Comparison of ENCODE assay signal across 15 cellular contexts in the genomic region with DNA sequence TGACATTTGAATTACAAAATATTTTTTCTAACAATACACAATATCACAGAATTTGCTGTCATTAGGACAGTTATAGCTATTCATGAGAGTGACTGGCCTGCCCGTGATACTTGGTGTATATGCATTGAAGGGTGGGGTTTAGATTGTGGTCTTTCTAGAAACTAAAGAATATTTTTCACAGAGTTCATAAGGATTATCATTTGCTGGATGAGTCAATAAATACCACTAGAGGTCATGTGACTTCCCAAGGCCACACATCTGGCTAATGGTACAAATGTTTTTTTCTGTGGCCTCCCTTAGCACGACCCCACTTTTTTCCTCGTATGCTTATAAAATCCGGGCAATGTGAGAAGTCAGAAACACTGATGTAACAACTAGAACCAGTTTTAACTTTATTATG. TPM values are rescaled to one million over a fixed set of nuclear protein-coding genes. Genes with fewer than 3 reads are reported as not detected.
DNase-seq lines count a peak whose midpoint lies in the region; ATAC-seq and TF ChIP-seq lines count a peak whose summit lies in the region.
"Had no signal": no experiment of that assay in that cellular context is flagged by ENCODE, and none has a peak within 500 bp of the region (broad histone marks: within the 10 kb centered on the region; RNA-seq: fewer than 3 reads in every experiment).

No MANE protein-coding gene starts in this region.

- H3K79me2 ChIP-seq in SK-N-SH (ENCODE audit: insufficient read depth), result peaks cover 59% of the 10 kb centered on the region

- no peak for ATAC-seq in SK-N-SH treated with all-trans-retinoic acid at 6 μM for 48 hours
- ATAC-seq in central memory CD8-positive, alpha-beta T cell (replicated peaks; ENCODE audit: extremely low read depth, poor library complexity, severe bottlenecking), result no peak
- ATAC-seq in HG03571 (IDR thresholded peaks at IDR 0.05; ENCODE audit: unreplicated experiment), result no peak
- ATAC-seq: HCT116, left cardiac atrium, mucosa of descending colon had no signal

- POLR2A ChIA-PET in SK-N-SH (lab: Yijun Ruan, JAX), result no interaction called here

- no peaks in the 10 kb centered on the region for H3K9me3 Mint-ChIP-seq in central memory CD8-positive, alpha-beta T cell

- H3K4me3 Mint-ChIP-seq in central memory CD8-positive, alpha-beta T cell, result peak overlapping the region; percentile 49

- no peaks in the 10 kb centered on the region for H3K9me2 ChIP-seq in SK-N-SH

- no peak overlapping the region for H2AFZ ChIP-seq in SK-N-SH (ENCODE audit: low read depth)

- H3K27ac Mint-ChIP-seq in central memory CD8-positive, alpha-beta T cell (ENCODE audit: low read depth), result peak overlapping the region; percentile 65

- peaks cover 77% of the 10 kb centered on the region for H3K4me1 Mint-ChIP-seq in central memory CD8-positive, alpha-beta T cell

- no peak for TF ChIP-seq RAD21 in SK-N-SH (IDR thresholded peaks at IDR 0.05; ENCODE audit: low read length)

- H3K27ac ChIP-seq in SK-N-SH (ENCODE audit: low read depth in 2 of 2, low read length in 1 of 2), result no peak overlapping the region
- H3K27ac ChIP-seq in ovary, result peak overlapping the region; percentile 65 to 73
- peak overlapping the region in 2 of 4 donors; percentile 7 to 11 for H3K27ac ChIP-seq in esophagus muscularis mucosa (replicated peaks in 1 of 4)
- H3K27ac ChIP-seq: 22Rv1 had no signal

- H3K9ac ChIP-seq in SK-N-SH, result no peak overlapping the region

- CTCF ChIA-PET in SK-N-SH (lab: Yijun Ruan, JAX), result no interaction called here

- TF ChIP-seq POLR2A in ovary (IDR thresholded peaks at IDR 0.05) (no peak), esophagus muscularis mucosa (IDR thresholded peaks at IDR 0.05; ENCODE audit: low read depth) (no peak)

- DNase-seq in SK-N-SH (no peak), OCI-M1 (lab: John Stamatoyannopoulos, UW) (peak; percentile 12), ovary (peak in 1 of 5 donors; percentile 38), esophagus muscularis mucosa (ENCODE audit: extremely low spot score) (no peak), T1000 (lab: John Stamatoyannopoulos, UW) (no peak)
- DNase-seq in central memory CD8-positive, alpha-beta T cell (ENCODE audit: low spot score in 2 of 2), result no peak
- DNase-seq: GDM1, left cardiac atrium, mucosa of descending colon, NCI-H1048, SHP77 treated with DMSO at 0.1 percent for 48 hours had no signal

- H3K9me3 ChIP-seq in SK-N-SH, result no peaks in the 10 kb centered on the region
- no peaks in the 10 kb centered on the region for H3K9me3 ChIP-seq in ovary
- H3K9me3 ChIP-seq in esophagus muscularis mucosa, result no peaks in the 10 kb centered on the region
- H3K9me3 ChIP-seq: mucosa of descending colon had no signal

- H3K27me3 ChIP-seq in SK-N-SH (ENCODE audit: insufficient read depth) (no peaks in the 10 kb centered on the region), ovary (no peaks in the 10 kb centered on the region), esophagus muscularis mucosa (no peaks in the 10 kb centered on the region)

- H3K36me3 Mint-ChIP-seq in central memory CD8-positive, alpha-beta T cell (ENCODE audit: insufficient read depth), result peaks cover 29% of the 10 kb centered on the region

- TF ChIP-seq EP300 in SK-N-SH (IDR thresholded peaks at IDR 0.05; ENCODE audit: borderline replicate concordance in 1 of 2, low read depth in 1 of 2, low read length in 1 of 2) (no peak), ovary (IDR thresholded peaks at IDR 0.05) (no peak), esophagus muscularis mucosa (IDR thresholded peaks at IDR 0.05) (no peak)

- intact Hi-C loops in ovary (cut with DNase I) (no loop called here), esophagus muscularis mucosa (cut with DNase I) (no loop called here)

- H3K4me1 ChIP-seq in SK-N-SH (ENCODE audit: control insufficient read depth in 1 of 2, insufficient read depth in 2 of 2, low read depth in 1 of 2, low read length in 1 of 2) (peaks cover 3 to 5% of the 10 kb centered on the region in 2 experiments; a peak in 1 of 4 replicates), ovary (ENCODE audit: insufficient read depth) (peaks cover 25% of the 10 kb centered on the region), esophagus muscularis mucosa (peaks cover 26 to 40% (median 33%) of the 10 kb centered on the region in 4 donors)

- no peaks in the 10 kb centered on the region for H4K20me1 ChIP-seq in SK-N-SH (ENCODE audit: insufficient read depth)

- WGBS in SK-N-SH (ENCODE audit: low lambda C conversion rate), result 96% methylated on average over 4 of the region's 4 CpGs
- 10 to 26% (median 16%) methylated on average over 4 of the region's 4 CpGs for whole genome bisulfite sequencing in ovary, 3 donors
- WGBS in esophagus muscularis mucosa, result 82% methylated on average over 4 of the region's 4 CpGs

- H3K27me3 Mint-ChIP-seq in central memory CD8-positive, alpha-beta T cell, result no peaks in the 10 kb centered on the region

- H3K4me3 ChIP-seq in SK-N-SH (ENCODE audit: low read depth in 2 of 2, low read length in 1 of 2), result no peak overlapping the region
- H3K4me3 ChIP-seq in ovary, result no peak overlapping the region
- H3K4me3 ChIP-seq in esophagus muscularis mucosa, result no peak overlapping the region
- H3K4me3 ChIP-seq: mucosa of descending colon had no signal

- no peaks in the 10 kb centered on the region for H3F3A ChIP-seq in SK-N-SH (replicated peaks; ENCODE audit: insufficient read depth)

- TF ChIP-seq CTCF in SK-N-SH (IDR thresholded peaks at IDR 0.05) (no peak), ovary (IDR thresholded peaks at IDR 0.05) (no peak), esophagus muscularis mucosa (IDR thresholded peaks at IDR 0.05) (no peak)

- no peak overlapping the region for H3K4me2 ChIP-seq in SK-N-SH

- H3K36me3 ChIP-seq in SK-N-SH (replicated peaks in 1 of 2; ENCODE audit: control insufficient read depth in 1 of 2, insufficient read depth in 2 of 2, low read length in 1 of 2) (peaks cover 3 to 17% of the 10 kb centered on the region in 2 experiments), ovary (no peaks in the 10 kb centered on the region), esophagus muscularis mucosa (peaks cover 11 to 38% (median 20%) of the 10 kb centered on the region in 4 donors)

TF ChIP-seq in SK-N-SH, 30 proteins besides CTCF, POLR2A, EP300 and RAD21:
- no peak for TF ChIP-seq JUND (IDR thresholded peaks at IDR 0.05)
- TF ChIP-seq, protein P1, sequence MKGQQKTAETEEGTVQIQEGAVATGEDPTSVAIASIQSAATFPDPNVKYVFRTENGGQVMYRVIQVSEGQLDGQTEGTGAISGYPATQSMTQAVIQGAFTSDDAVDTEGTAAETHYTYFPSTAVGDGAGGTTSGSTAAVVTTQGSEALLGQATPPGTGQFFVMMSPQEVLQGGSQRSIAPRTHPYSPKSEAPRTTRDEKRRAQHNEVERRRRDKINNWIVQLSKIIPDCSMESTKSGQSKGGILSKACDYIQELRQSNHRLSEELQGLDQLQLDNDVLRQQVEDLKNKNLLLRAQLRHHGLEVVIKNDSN (IDR thresholded peaks at IDR 0.05; ENCODE audit: borderline replicate concordance, low read depth), result peak; percentile 49
- no peak for TF ChIP-seq TAF1 (IDR thresholded peaks at IDR 0.05; ENCODE audit: borderline replicate concordance, low read depth, low read length)

TF ChIP-seq in SK-N-SH treated with all-trans-retinoic acid at 6 μM for 48 hours, 23 proteins besides CTCF, POLR2A, EP300 and RAD21 (continues in another document):
- TF ChIP-seq ESRRG (CRISPR knock-in tag; IDR thresholded peaks at IDR 0.05), result no peak
- no peak for TF ChIP-seq ISL1 (CRISPR knock-in tag; IDR thresholded peaks at IDR 0.05)
- TF ChIP-seq ZFP3 (CRISPR knock-in tag; IDR thresholded peaks at IDR 0.05), result no peak
- TF ChIP-seq, protein P2, sequence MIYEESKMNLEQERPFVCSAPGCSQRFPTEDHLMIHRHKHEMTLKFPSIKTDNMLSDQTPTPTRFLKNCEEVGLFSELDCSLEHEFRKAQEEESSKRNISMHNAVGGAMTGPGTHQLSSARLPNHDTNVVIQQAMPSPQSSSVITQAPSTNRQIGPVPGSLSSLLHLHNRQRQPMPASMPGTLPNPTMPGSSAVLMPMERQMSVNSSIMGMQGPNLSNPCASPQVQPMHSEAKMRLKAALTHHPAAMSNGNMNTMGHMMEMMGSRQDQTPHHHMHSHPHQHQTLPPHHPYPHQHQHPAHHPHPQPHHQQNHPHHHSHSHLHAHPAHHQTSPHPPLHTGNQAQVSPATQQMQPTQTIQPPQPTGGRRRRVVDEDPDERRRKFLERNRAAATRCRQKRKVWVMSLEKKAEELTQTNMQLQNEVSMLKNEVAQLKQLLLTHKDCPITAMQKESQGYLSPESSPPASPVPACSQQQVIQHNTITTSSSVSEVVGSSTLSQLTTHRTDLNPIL (CRISPR knock-in tag; IDR thresholded peaks at IDR 0.05; ENCODE audit: low read depth), result no peak
- TF ChIP-seq PPARA (CRISPR knock-in tag; IDR thresholded peaks at IDR 0.05; ENCODE audit: borderline replicate concordance), result no peak

RNA-seq across cellular contexts. Expression of a gene that starts 5.2 kb away (rescaled TPM):
- polyA plus RNA-seq in SK-N-SH (2012; rRNA removed) (21.6 and 22.4 TPM in 2 replicates), ovary (10 to 100 TPM; 85.9 to 87.0 TPM)
- polyA plus RNA-seq in SK-N-SH (2012; cell fraction: cytosol; rRNA removed), result 28.5 and 33.6 TPM in 2 replicates
- 38.2 and 39.0 TPM in 2 replicates for polyA plus RNA-seq in SK-N-SH (2012; cell fraction: nucleus; rRNA removed)
- total RNA-seq in ovary (100 to 1,000 TPM in 3 of 7 donors, 10 to 100 TPM in 4; 42.9 to 133 (median 96.2) TPM), esophagus muscularis mucosa (10 to 100 TPM; 64.4 to 93.6 (median 79.6) TPM)

RNA-seq across cellular contexts. Expression of a gene that starts 56.2 kb away (rescaled TPM):
- polyA plus RNA-seq in SK-N-SH (2012; rRNA removed) (5.1 and 5.5 TPM in 2 replicates), ovary (under 1 TPM; 0.20 to 0.28 TPM)
- 5.3 and 5.5 TPM in 2 replicates for polyA plus RNA-seq in SK-N-SH (2012; cell fraction: cytosol; rRNA removed)
- polyA plus RNA-seq in SK-N-SH (2012; cell fraction: nucleus; rRNA removed), result 6.2 and 6.9 TPM in 2 replicates
- total RNA-seq in ovary (1 to 10 TPM in 2 of 7 donors, under 1 TPM in 3, not detected in 2; 0.32 to 1.7 (median 0.89) TPM), esophagus muscularis mucosa (under 1 TPM in 2 of 4 donors, not detected in 2; 0.17 to 0.32 TPM)

Comparison
In these comparisons a context has a peak if more than half of its experiments do, and no peak if none do; other contexts are left out.
1. H3K27ac ChIP-seq: peak in ovary (2 of 2); none in SK-N-SH (0 of 2).